12 cellular contexts compared by ENCODE assay signal in genomic region chr4:8238515-8239053, GRCh38. TPM values are rescaled to one million over a fixed set of nuclear protein-coding genes. Genes with fewer than 3 reads are reported as not detected.
DNase-seq lines count a peak whose midpoint lies in the region; ATAC-seq, FAIRE-seq and TF ChIP-seq lines count a peak whose summit lies in the region.
"Had no signal": no experiment of that assay in that cellular context is flagged by ENCODE, and none has a peak within 500 bp of the region (broad histone marks: within the 10 kb centered on the region; RNA-seq: fewer than 3 reads in every experiment).

No MANE protein-coding gene starts in this region.

- 14% methylated on average over 15 of the region's 17 CpGs for WGBS in K562 (ENCODE audit: insufficient coverage, low coverage, missing lambda C conversion rate)

- H3K79me2 ChIP-seq in K562 (ENCODE audit: control insufficient read depth, insufficient read depth, low read length): no peaks in the 10 kb centered on the region

- in situ Hi-C loops in K562 (cut with MboI): no loop called here

- no peak overlapping the region for H3K4me3 ChIP-seq in H7 (ENCODE audit: insufficient read depth, low read depth, low read length)
- no peak overlapping the region for H3K4me3 ChIP-seq in K562
- H3K4me3 ChIP-seq: gastrocnemius medialis, pancreas had no signal

- intact Hi-C loops in K562 (cut with micrococcal nuclease): loop anchor here (5.0 kb wide), 1 partner anchor 61 kb away; no protein-coding TSS in a partner anchor

- no peaks in the 10 kb centered on the region for H3K27me3 Mint-ChIP-seq in nephron (ENCODE audit: low read depth)

- no peaks in the 10 kb centered on the region for H3K9me3 Mint-ChIP-seq in nephron

- no peak for TF ChIP-seq EP300 in K562 (IDR thresholded peaks at IDR 0.05; ENCODE audit: low read length)

- H3K4me1 Mint-ChIP-seq in nephron: peaks cover 15% of the 10 kb centered on the region

- ATAC-seq in K562: peak; percentile 57
- ATAC-seq in GM21723 (IDR thresholded peaks at IDR 0.05; ENCODE audit: unreplicated experiment): no peak
- ATAC-seq: gastrocnemius medialis had no signal

- peak; percentile 40 to 54 (median 45); a peak in 4 of 6 replicates for TF ChIP-seq CTCF in K562 (IDR thresholded peaks at IDR 0.05 in 2 of 3, conservative IDR thresholded peaks at IDR 0.05 in 1 of 3; ENCODE audit: insufficient read depth in 2 of 3, low read depth in 1 of 3, low read length in 3 of 3)
- TF ChIP-seq CTCF in nephron (IDR thresholded peaks at IDR 0.05; ENCODE audit: unreplicated experiment in 3 of 3): peak; percentile 39 to 56 (median 45)

- CTCF ChIA-PET in K562 (lab: Yijun Ruan, JAX; ENCODE audit: low intra/inter-chr PET ratio): no interaction called here

- no peak overlapping the region for H2AFZ ChIP-seq in K562 (ENCODE audit: low read depth, low read length)

- H3K4me1 ChIP-seq in K562 (replicated peaks in 1 of 2; ENCODE audit: control insufficient read depth in 2 of 2, insufficient read depth in 2 of 2, low read length in 2 of 2): peaks cover 6 to 25% of the 10 kb centered on the region in 2 experiments; a peak in 3 of 5 replicates
- H3K4me1 ChIP-seq: pancreas had no signal

- no peak overlapping the region for H3K27ac Mint-ChIP-seq in nephron

- no peak for TF ChIP-seq POLR2A in K562 (conservative IDR thresholded peaks at IDR 0.05)
- TF ChIP-seq POLR2A in H54 (IDR thresholded peaks at IDR 0.05; ENCODE audit: low read depth, low read length): no peak

- FAIRE-seq in K562 (lab: Jason Lieb, UNC): no peak
- no peak for FAIRE-seq in H54 (lab: Jason Lieb, UNC)
- FAIRE-seq: pancreas had no signal

- H3K4me2 ChIP-seq in K562 (ENCODE audit: insufficient read depth, low read length): no peak overlapping the region

- no peaks in the 10 kb centered on the region for H3K9me3 ChIP-seq in K562 (replicated peaks; ENCODE audit: control insufficient read depth, insufficient read depth, low read depth, low read length)
- H3K9me3 ChIP-seq: gastrocnemius medialis, pancreas had no signal

- H3K27ac ChIP-seq in K562 (ENCODE audit: extremely low read depth, low read depth, low read length): no peak overlapping the region
- H3K27ac ChIP-seq: gastrocnemius medialis, pancreas had no signal

- H3K9ac ChIP-seq in K562 (ENCODE audit: insufficient read depth in 1 of 2, low read depth in 2 of 2, low read length in 2 of 2): no peak overlapping the region

- no peak overlapping the region for H3K4me3 Mint-ChIP-seq in nephron

- no peaks in the 10 kb centered on the region; the same call in 1 of the 2 replicates for H3K27me3 ChIP-seq in H7 (ENCODE audit: control insufficient read depth, insufficient read depth, low read length)
- peaks cover 0 to 12% of the 10 kb centered on the region in 2 experiments; a peak in 2 of 5 replicates for H3K27me3 ChIP-seq in K562 (ENCODE audit: control insufficient read depth in 2 of 2, insufficient read depth in 2 of 2, low read length in 2 of 2)
- H3K27me3 ChIP-seq: gastrocnemius medialis, pancreas had no signal

- POLR2A ChIA-PET in K562 (lab: Yijun Ruan, JAX): interaction anchor here (0.6 kb wide), 1 partner anchor 21 kb away, joined by 4 read pairs; no protein-coding TSS in a partner anchor

- H3K36me3 Mint-ChIP-seq in nephron (ENCODE audit: low read depth): no peaks in the 10 kb centered on the region

- peak in 1 of 2 experiments; percentile 36; a peak in 2 of 4 replicates for TF ChIP-seq RAD21 in K562 (CRISPR knock-in tag; conservative IDR thresholded peaks at IDR 0.05 in 1 of 2, IDR thresholded peaks at IDR 0.05 in 1 of 2)

- H3K36me3 ChIP-seq in H7 (replicated peaks; ENCODE audit: control insufficient read depth, insufficient read depth, low read length) (no peaks in the 10 kb centered on the region), K562 (ENCODE audit: control insufficient read depth, insufficient read depth, low read length) (no peaks in the 10 kb centered on the region)
- H3K36me3 ChIP-seq: gastrocnemius medialis had no signal

- peaks cover 4% of the 10 kb centered on the region; the same call in 1 of the 2 replicates for H4K20me1 ChIP-seq in K562 (replicated peaks; ENCODE audit: control insufficient read depth, insufficient read depth, low read length)

- no peaks in the 10 kb centered on the region for H3K9me1 ChIP-seq in K562 (ENCODE audit: control insufficient read depth, insufficient read depth, low read length)

- DNase-seq in COR-L47 (lab: John Stamatoyannopoulos, UW) (peak; percentile 54), H7 (peak; percentile 98), K562 (ENCODE audit: extremely low read depth in 1 of 4, low spot score in 3 of 4) (peak in 3 of 4 experiments; percentile 32 to 44 (median 41)), SIG-M5 treated with dmso at 0.1 percent for 504 hours (lab: John Stamatoyannopoulos, UW; ENCODE audit: unreplicated experiment) (no peak), H54 (ENCODE audit: insufficient read length, low spot score) (no peak)
- no peak for DNase-seq in stimulated activated naive CD4-positive, alpha-beta T cell (lab: John Stamatoyannopoulos, UW)
- DNase-seq: activated naive CD4-positive, alpha-beta T cell; gastrocnemius medialis; T-helper 1 cell had no signal

- BruUV-seq in K562 (replicated peaks; lab: Mats Ljungman, UMichigan): no TSS peak

TF ChIP-seq in K562, 482 proteins besides CTCF, POLR2A, EP300 and RAD21:
- TF ChIP-seq MAZ (CRISPR knock-in tag; conservative IDR thresholded peaks at IDR 0.05 in 1 of 2, IDR thresholded peaks at IDR 0.05 in 1 of 2) (peak in 1 of 2 experiments; percentile 42; a peak in 1 of 4 replicates), RAD51 (IDR thresholded peaks at IDR 0.05; ENCODE audit: borderline replicate concordance, low read depth) (no peak), STAG1 (CRISPR knock-in tag; IDR thresholded peaks at IDR 0.05; ENCODE audit: borderline replicate concordance) (no peak), EGR1 (conservative IDR thresholded peaks at IDR 0.05) (peak; percentile 48; the same call in 1 of the 2 replicates)

RNA-seq across cellular contexts. Expression of gene HTRA3, which starts 31.0 kb away (rescaled TPM):
- total RNA-seq in H7 (2014; rRNA removed; shearing (Covaris generic)): 3.8 and 4.6 TPM in 2 replicates
- total RNA-seq in K562 (2011; cell fraction: chromatin; rRNA removed; ENCODE audit: low replicate concordance): 0.14 TPM in 1 of 2 replicates, not detected in the other
- 0.17 and 0.53 TPM in 2 replicates for total RNA-seq in K562 (2011; cell fraction: nucleolus; rRNA removed)
- total RNA-seq in K562 (2011; cell fraction: nucleoplasm; rRNA removed): 0.15 TPM in 1 of 2 replicates, not detected in the other
- total RNA-seq in K562 (2014; rRNA removed) (not detected in 2 replicates), K562 (2014; rRNA removed; fragmentation: Illumina TruSeq; extraction: Trizol) (not detected in 2 replicates), K562 (2015; rRNA removed; fragmentation: Illumina TruSeq; extraction: Trizol) (not detected in 2 replicates), K562 (2021) (0.16 TPM in 1 of 2 replicates, not detected in the other)
- polyA plus RNA-seq in K562 (2011; rRNA removed) (0.04 and 0.18 TPM in 2 replicates), K562 (2014; fragmentation: Illumina TruSeq; extraction: Trizol) (0.07 TPM in 1 of 2 replicates, not detected in the other), K562 (2014; fragmentation: Nextera tagmentation; extraction: Ambion mirVana) (not detected), K562 (2014; rRNA removed) (not detected in 2 replicates)
- polyA plus RNA-seq in K562 (2011; cell fraction: cytosol; rRNA removed): 0.09 and 0.10 TPM in 2 replicates
- 0.14 and 0.15 TPM in 2 replicates for polyA plus RNA-seq in K562 (2011; cell fraction: nucleus; rRNA removed)
- 0.20 and 0.42 TPM in 2 replicates for polyA plus RNA-seq in K562 (2012)
- not detected in 2 replicates for polyA minus RNA-seq in K562 (2011; rRNA and poly(A)+ RNA removed)
- polyA minus RNA-seq in K562 (2011; cell fraction: cytosol; rRNA and poly(A)+ RNA removed): not detected in 2 replicates
- 0.11 TPM in 1 of 2 replicates, not detected in the other for polyA minus RNA-seq in K562 (2011; cell fraction: nucleus; rRNA and poly(A)+ RNA removed)

RNA-seq across cellular contexts. Expression of gene SH3TC1, which starts 39.5 kb away (rescaled TPM):
- 0.59 and 2.2 TPM in 2 replicates for total RNA-seq in H7 (2014; rRNA removed; shearing (Covaris generic))
- 3.2 and 16.5 TPM in 2 replicates for total RNA-seq in K562 (2011; cell fraction: chromatin; rRNA removed; ENCODE audit: low replicate concordance)
- 8.8 and 11.8 TPM in 2 replicates for total RNA-seq in K562 (2011; cell fraction: nucleolus; rRNA removed)
- 7.0 TPM in 2 replicates for total RNA-seq in K562 (2011; cell fraction: nucleoplasm; rRNA removed)
- 1.5 and 1.7 TPM in 2 replicates for total RNA-seq in K562 (2014; rRNA removed)
- 0.32 and 0.55 TPM in 2 replicates for total RNA-seq in K562 (2014; rRNA removed; fragmentation: Illumina TruSeq; extraction: Trizol)
- 0.41 and 0.51 TPM in 2 replicates for total RNA-seq in K562 (2015; rRNA removed; fragmentation: Illumina TruSeq; extraction: Trizol)
- 1.1 and 2.1 TPM in 2 replicates for total RNA-seq in K562 (2021)
- 0.38 and 0.46 TPM in 2 replicates for polyA plus RNA-seq in K562 (2011; rRNA removed)
- 0.44 and 0.70 TPM in 2 replicates for polyA plus RNA-seq in K562 (2011; cell fraction: cytosol; rRNA removed)
- 2.6 and 3.4 TPM in 2 replicates for polyA plus RNA-seq in K562 (2011; cell fraction: nucleus; rRNA removed)
- 1.2 and 19.6 TPM in 2 replicates for polyA plus RNA-seq in K562 (2012)
- 0.46 and 0.87 TPM in 2 replicates for polyA plus RNA-seq in K562 (2014; fragmentation: Illumina TruSeq; extraction: Trizol)
- under 1 TPM in 1 of 2 experiments, not detected in 1; 0.04 TPM for polyA plus RNA-seq in K562 (2014; fragmentation: Nextera tagmentation; extraction: Ambion mirVana)
- 0.45 and 0.88 TPM in 2 replicates for polyA plus RNA-seq in K562 (2014; rRNA removed)
- polyA minus RNA-seq in K562 (2011; rRNA and poly(A)+ RNA removed): 0.18 and 0.45 TPM in 2 replicates
- polyA minus RNA-seq in K562 (2011; cell fraction: cytosol; rRNA and poly(A)+ RNA removed): 0.48 and 1.6 TPM in 2 replicates
- 3.6 and 4.7 TPM in 2 replicates for polyA minus RNA-seq in K562 (2011; cell fraction: nucleus; rRNA and poly(A)+ RNA removed)

Comparison
In these comparisons a context has a peak if more than half of its experiments do, and no peak if none do; other contexts are left out.
1. DNase-seq: peak in COR-L47 (single experiment), H7 (single experiment) and K562 (3 of 4); none in SIG-M5 treated with dmso at 0.1 percent for 504 hours (single experiment), stimulated activated naive CD4-positive, alpha-beta T cell (0 of 6) and H54 (single experiment).